In genomic region chr9:110555971-110556370, GRCh38 we compare ENCODE assay signal across 10 cellular contexts. TPM values are rescaled to one million over a fixed set of nuclear protein-coding genes. Genes with fewer than 3 reads are reported as not detected.
DNase-seq lines count a peak whose midpoint lies in the region; ATAC-seq and TF ChIP-seq lines count a peak whose summit lies in the region.
"Had no signal": no experiment of that assay in that cellular context is flagged by ENCODE, and none has a peak within 500 bp of the region (broad histone marks: within the 10 kb centered on the region; RNA-seq: fewer than 3 reads in every experiment).

No MANE protein-coding gene starts in this region.

- no peak for TF ChIP-seq CTCF in Caco-2 (IDR thresholded peaks at IDR 0.05; ENCODE audit: insufficient read depth in 1 of 2, low read depth in 1 of 2, low read length in 1 of 2, severe bottlenecking in 1 of 2, unreplicated experiment in 1 of 2)
- TF ChIP-seq CTCF in astrocyte of the cerebellum (IDR thresholded peaks at IDR 0.05; ENCODE audit: low read depth, low read length, missing control alignments) = no peak
- TF ChIP-seq CTCF in heart right ventricle (IDR thresholded peaks at IDR 0.05) = no peak

- H3K36me3 ChIP-seq in Caco-2 (ENCODE audit: control insufficient read depth, insufficient read depth, low read length) (no peaks in the 10 kb centered on the region), heart right ventricle (no peaks in the 10 kb centered on the region)

- ATAC-seq in heart right ventricle = peak; percentile 75 to 92 (median 87)
- ATAC-seq in HG03097 (IDR thresholded peaks at IDR 0.05; ENCODE audit: low FRiP score, unreplicated experiment) = no peak
- ATAC-seq in HG03571 (IDR thresholded peaks at IDR 0.05; ENCODE audit: unreplicated experiment) = no peak

- peaks cover 9% of the 10 kb centered on the region; the same call in 1 of the 2 replicates for H3K4me1 ChIP-seq in Caco-2
- H3K4me1 ChIP-seq in heart right ventricle = peaks cover 0 to 28% (median 5%) of the 10 kb centered on the region in 9 donors

- H3K27me3 ChIP-seq in Caco-2 (replicated peaks; ENCODE audit: control insufficient read depth, insufficient read depth, low read length) (no peaks in the 10 kb centered on the region), heart right ventricle (no peaks in the 10 kb centered on the region)

- H3K27ac ChIP-seq in heart right ventricle = peak overlapping the region in 7 of 10 donors; percentile 18 to 75 (median 42)

- peak; percentile 48 to 65 for DNase-seq in Caco-2
- DNase-seq in astrocyte of the cerebellum (ENCODE audit: low read depth) = peak; percentile 45
- peak; percentile 12 to 33 for DNase-seq in heart right ventricle
- peak; percentile 72 for DNase-seq in renal cortical epithelial cell (ENCODE audit: low read depth)
- DNase-seq in NCI-H1105 treated with DMSO at 0.1 percent for 48 hours (lab: John Stamatoyannopoulos, UW) = no peak
- DNase-seq in posterior cingulate gyrus = no peak
- DNase-seq: islet precursor cell; stimulated activated CD4-positive, alpha-beta T cell treated with anti-CD3 and anti-CD28 coated beads, Interleukin-15, amount 100 ng/mL, for 24 hours had no signal

- peaks cover 7% of the 10 kb centered on the region for H3K4me1 Mint-ChIP-seq in Caco-2 (ENCODE audit: low read depth, unreplicated experiment)

- no peaks in the 10 kb centered on the region for H3K36me3 Mint-ChIP-seq in Caco-2 (ENCODE audit: insufficient read depth, unreplicated experiment)

- in situ Hi-C loops in astrocyte of the cerebellum (cut with HindIII; ENCODE audit: low sequenced_read_pairs) = loop anchor here (5.0 kb wide), 1 partner anchor 44 kb away; no protein-coding TSS in a partner anchor

- H3K4me3 ChIP-seq in Caco-2 (ENCODE audit: low read depth, low read length) (no peak overlapping the region), astrocyte of the cerebellum (ENCODE audit: low read depth, low read length) (no peak overlapping the region), heart right ventricle (no peak overlapping the region)

- H3K4me3 Mint-ChIP-seq in Caco-2 (ENCODE audit: unreplicated experiment) = peak overlapping the region; percentile 39

- H3K27me3 Mint-ChIP-seq in Caco-2 (ENCODE audit: insufficient read depth, unreplicated experiment) = no peaks in the 10 kb centered on the region

- POLR2A ChIA-PET in Caco-2 (lab: Charles Lee) = interaction anchor here (0.6 kb wide), 1 partner anchor 147 kb away, joined by 4 read pairs; no protein-coding TSS in a partner anchor

- no TSS peak for BruUV-seq in Caco-2 (replicated peaks; lab: Mats Ljungman, UMichigan)

- H3K9me3 ChIP-seq in Caco-2 = no peaks in the 10 kb centered on the region
- peaks cover 0 to 8% (median 0%) of the 10 kb centered on the region in 11 donors for H3K9me3 ChIP-seq in heart right ventricle

- no peaks in the 10 kb centered on the region for H3K9me3 Mint-ChIP-seq in Caco-2 (ENCODE audit: unreplicated experiment)

- 22 to 25% methylated on average over 3 of the region's 3 CpGs for WGBS in heart right ventricle, 2 donors

- intact Hi-C loops in Caco-2 (cut with micrococcal nuclease; ENCODE audit: unreplicated experiment) = no loop called here
- intact Hi-C loops in heart right ventricle (cut with DNase I) = no loop called here
- intact Hi-C loops in posterior cingulate gyrus (cut with DNase I) = no loop called here

- H3K27ac Mint-ChIP-seq in Caco-2 (ENCODE audit: unreplicated experiment) = no peak overlapping the region

- CTCF ChIA-PET in Caco-2 (lab: Charles Lee) = no interaction called here

RNA-seq across cellular contexts. Expression of gene SVEP1, which starts 23.6 kb away (rescaled TPM):
- total RNA-seq in Caco-2 (2022) (2.4 and 2.9 TPM in 2 replicates), heart right ventricle (10 to 100 TPM in 2 of 10 donors, 1 to 10 TPM in 8; 3.7 to 16.4 (median 7.2) TPM), renal cortical epithelial cell (under 0.01 and 0.17 TPM in 2 replicates)
- under 1 TPM; 0.66 to 0.83 TPM for polyA plus RNA-seq in heart right ventricle

Comparison
In these comparisons a context has a peak if more than half of its experiments do, and no peak if none do; other contexts are left out.
1. DNase-seq: peak in Caco-2 (2 of 2), astrocyte of the cerebellum (single experiment), heart right ventricle (2 of 2) and renal cortical epithelial cell (single experiment); none in NCI-H1105 treated with DMSO at 0.1 percent for 48 hours (single experiment) and posterior cingulate gyrus (0 of 10).
2. ATAC-seq: peak in heart right ventricle (8 of 8); none in HG03097 (single experiment) and HG03571 (single experiment).